23 cellular contexts compared by ENCODE assay signal in genomic region chr10:133247681-133248333, GRCh38. TPM values are rescaled to one million over a fixed set of nuclear protein-coding genes. Genes with fewer than 3 reads are reported as not detected.
"Had no signal": no experiment of that assay in that cellular context is flagged by ENCODE, and none has a peak within 500 bp of the region (broad histone marks: within the 10 kb centered on the region; RNA-seq: fewer than 3 reads in every experiment).

No MANE protein-coding gene starts in this region.

- H3K9me3 Mint-ChIP-seq: nephron; stimulated activated naive B cell treated with anti-CD40 and anti-IgM and Interleukin-4, amounts not matched to agents 10 μg/mL and 1 μg/mL and 100 μg/mL, for 72 hours; stimulated activated naive CD8-positive, alpha-beta T cell treated with anti-CD3 and anti-CD28 coated beads, Interleukin-15, amount 100 ng/mL, for 72 hours had no signal

- DNase-seq: effector memory CD4-positive, alpha-beta T cell; foreskin fibroblast; left cardiac atrium; left ventricle myocardium superior; naive B cell; spleen; stimulated activated CD4-positive, alpha-beta T cell treated with anti-CD3 and anti-CD28 coated beads, Interleukin-2, amount 100 ng/mL, for 24 hours; stimulated activated CD4-positive, alpha-beta T cell treated with anti-CD3 and anti-CD28 coated beads, Interleukin-4, amount 100 ng/mL, for 4 hours; stimulated activated naive B cell treated with anti-CD40 and anti-IgM and Interleukin-4, amounts not matched to agents 10 μg/mL and 1 μg/mL and 100 μg/mL, for 72 hours; stimulated activated naive CD8-positive, alpha-beta T cell treated with anti-CD3 and anti-CD28 coated beads, Interleukin-15, amount 100 ng/mL, for 72 hours; transverse colon had no signal

- FAIRE-seq: endometrium had no signal

- H3K27ac ChIP-seq: esophagus muscularis mucosa, gastroesophageal sphincter, spleen, thoracic aorta, transverse colon had no signal

- H3K9me3 ChIP-seq: esophagus muscularis mucosa, gastroesophageal sphincter, spleen, thoracic aorta, transverse colon had no signal

- H3K36me3 Mint-ChIP-seq: stimulated activated naive B cell treated with anti-CD40 and anti-IgM and Interleukin-4, amounts not matched to agents 10 μg/mL and 1 μg/mL and 100 μg/mL, for 72 hours had no signal

- H3K27ac Mint-ChIP-seq: nephron; stimulated activated naive B cell treated with anti-CD40 and anti-IgM and Interleukin-4, amounts not matched to agents 10 μg/mL and 1 μg/mL and 100 μg/mL, for 72 hours had no signal

- H3K4me3 Mint-ChIP-seq: naive B cell; nephron; stimulated activated naive B cell treated with anti-CD40 and anti-IgM and Interleukin-4, amounts not matched to agents 10 μg/mL and 1 μg/mL and 100 μg/mL, for 72 hours; stimulated activated naive CD8-positive, alpha-beta T cell treated with anti-CD3 and anti-CD28 coated beads, Interleukin-15, amount 100 ng/mL, for 72 hours had no signal

- H3K4me1 Mint-ChIP-seq: stimulated activated naive CD8-positive, alpha-beta T cell treated with anti-CD3 and anti-CD28 coated beads, Interleukin-15, amount 100 ng/mL, for 72 hours had no signal

- ATAC-seq: gastroesophageal sphincter, left cardiac atrium, left ventricle myocardium superior, sciatic nerve had no signal

- H3K4me3 ChIP-seq: esophagus muscularis mucosa, gastroesophageal sphincter, lung, spleen, thoracic aorta, transverse colon had no signal

- H3K4me1 ChIP-seq: esophagus muscularis mucosa, gastroesophageal sphincter had no signal

- H3K36me3 ChIP-seq: esophagus muscularis mucosa, gastroesophageal sphincter, spleen, thoracic aorta, transverse colon had no signal

RNA-seq across cellular contexts. Expression of gene VENTX, which starts 10.2 kb away (rescaled TPM):
- total RNA-seq: pulmonary artery endothelial cell, skeletal muscle tissue had no signal

RNA-seq across cellular contexts. Expression of gene UTF1, which starts 17.8 kb away (rescaled TPM):
- total RNA-seq: esophagus muscularis mucosa, gastroesophageal sphincter, left cardiac atrium, left ventricle myocardium superior, omental fat pad, pulmonary artery endothelial cell, sciatic nerve, skeletal muscle tissue, subcutaneous adipose tissue, thoracic aorta, transverse colon, ureter had no signal
